In genomic region chr21:26513212-26513611, GRCh38 we compare ENCODE assay signal across 19 cellular contexts. TPM values are rescaled to one million over a fixed set of nuclear protein-coding genes. Genes with fewer than 3 reads are reported as not detected.
DNase-seq lines count a peak whose midpoint lies in the region; ATAC-seq and TF ChIP-seq lines count a peak whose summit lies in the region.
"Had no signal": no experiment of that assay in that cellular context is flagged by ENCODE, and none has a peak within 500 bp of the region (broad histone marks: within the 10 kb centered on the region; RNA-seq: fewer than 3 reads in every experiment).

No MANE protein-coding gene starts in this region.

- H3K4me3 ChIP-seq in GM23338: no peak overlapping the region
- H3K4me3 ChIP-seq in adrenal gland: no peak overlapping the region
- no peak overlapping the region for H3K4me3 ChIP-seq in fibroblast of lung (replicated peaks in 1 of 4; ENCODE audit: control extremely low read depth in 1 of 4, insufficient read depth in 1 of 4, low read depth in 3 of 4, low read length in 4 of 4)
- no peak overlapping the region for H3K4me3 ChIP-seq in skeletal muscle cell (ENCODE audit: low read depth, low read length)
- H3K4me3 ChIP-seq: BLaER1, esophagus muscularis mucosa, stomach had no signal

- no peak overlapping the region for H3K9ac ChIP-seq in fibroblast of lung (ENCODE audit: insufficient read depth, low read length)
- H3K9ac ChIP-seq: BLaER1, SK-N-SH had no signal

- no peak for TF ChIP-seq CTCF in GM23338 (conservative IDR thresholded peaks at IDR 0.05; ENCODE audit: low read depth in 2 of 2)
- TF ChIP-seq CTCF in adrenal gland (IDR thresholded peaks at IDR 0.05): no peak
- no peak for TF ChIP-seq CTCF in fibroblast of lung (conservative IDR thresholded peaks at IDR 0.05 in 1 of 2, IDR thresholded peaks at IDR 0.05 in 1 of 2; ENCODE audit: low read depth in 1 of 2, low read length in 2 of 2)

- ATAC-seq in GM23338 (peak; percentile 22; the same call in 2 of the 3 replicates), GM21381 (IDR thresholded peaks at IDR 0.05; ENCODE audit: unreplicated experiment) (no peak)

- 93 to 96% (median 95%) methylated on average over 1 of the region's 1 CpG for WGBS in adrenal gland, 4 donors

- H3K36me3 ChIP-seq in GM23338 (ENCODE audit: insufficient read depth): no peaks in the 10 kb centered on the region
- no peaks in the 10 kb centered on the region for H3K36me3 ChIP-seq in adrenal gland (replicated peaks in 1 of 2)
- H3K36me3 ChIP-seq in fibroblast of lung (ENCODE audit: control insufficient read depth, insufficient read depth, low read length): no peaks in the 10 kb centered on the region
- H3K36me3 ChIP-seq: BLaER1, esophagus muscularis mucosa, stomach had no signal

- H3K27ac ChIP-seq in GM23338 (ENCODE audit: low read depth) (peak overlapping the region; percentile 30; the same call in 1 of the 2 replicates), adrenal gland (no peak overlapping the region), fibroblast of lung (ENCODE audit: insufficient read depth, low read length) (no peak overlapping the region)
- H3K27ac ChIP-seq: BLaER1, esophagus muscularis mucosa, stomach had no signal

- H2AFZ ChIP-seq in GM23338 (no peak overlapping the region), fibroblast of lung (ENCODE audit: low read length) (no peak overlapping the region)

- H3F3A ChIP-seq in GM23338 (replicated peaks; ENCODE audit: low read depth): no peaks in the 10 kb centered on the region

- no peaks in the 10 kb centered on the region for H3K9me2 ChIP-seq in GM23338 (ENCODE audit: insufficient read depth)
- H3K9me2 ChIP-seq: SK-N-SH had no signal

- H3K4me2 ChIP-seq in GM23338 (0 out of 2 replicates have a peak overlapping the region, but pooled peaks have one; percentile 5), fibroblast of lung (ENCODE audit: extremely low read depth, insufficient read depth, low read length) (no peak overlapping the region)
- H3K4me2 ChIP-seq: BLaER1, SK-N-SH had no signal

- TF ChIP-seq POLR2A in adrenal gland (IDR thresholded peaks at IDR 0.05): no peak

- H3K36me3 Mint-ChIP-seq in GM23338 (ENCODE audit: low read depth): peaks cover 7% of the 10 kb centered on the region; the same call in 2 of the 3 replicates
- H3K36me3 Mint-ChIP-seq: memory B cell had no signal

- H3K4me1 Mint-ChIP-seq in GM23338: peaks cover 17% of the 10 kb centered on the region; the same call in 2 of the 3 replicates
- H3K4me1 Mint-ChIP-seq: memory B cell had no signal

- H3K4me1 ChIP-seq in GM23338 (ENCODE audit: insufficient read depth) (peaks cover 13% of the 10 kb centered on the region), adrenal gland (replicated peaks in 1 of 2) (peaks cover 0 to 3% of the 10 kb centered on the region in 2 donors), fibroblast of lung (ENCODE audit: control insufficient read depth, extremely low read depth, insufficient read depth, low read length) (no peaks in the 10 kb centered on the region)
- H3K4me1 ChIP-seq: BLaER1, esophagus muscularis mucosa had no signal

- H3K9me3 ChIP-seq in adrenal gland (replicated peaks in 1 of 3): no peaks in the 10 kb centered on the region
- no peaks in the 10 kb centered on the region for H3K9me3 ChIP-seq in fibroblast of lung (ENCODE audit: control insufficient read depth, insufficient read depth, low read depth, low read length)
- H3K9me3 ChIP-seq: BLaER1, SK-N-SH had no signal

- H3K9me3 Mint-ChIP-seq in GM23338: peaks cover 3% of the 10 kb centered on the region; the same call in 2 of the 3 replicates
- H3K9me3 Mint-ChIP-seq: neural crest cell had no signal

- H3K79me2 ChIP-seq in GM23338 (replicated peaks; ENCODE audit: insufficient read depth) (no peaks in the 10 kb centered on the region), fibroblast of lung (ENCODE audit: control insufficient read depth, insufficient read depth, low read length) (no peaks in the 10 kb centered on the region)

- H4K20me1 ChIP-seq in GM23338 (replicated peaks; ENCODE audit: insufficient read depth) (no peaks in the 10 kb centered on the region), fibroblast of lung (ENCODE audit: control insufficient read depth, extremely low read depth, insufficient read depth, low read length) (no peaks in the 10 kb centered on the region)
- H4K20me1 ChIP-seq: BLaER1 had no signal

- intact Hi-C loops in adrenal gland (cut with DNase I): no loop called here

- peak overlapping the region; percentile 75 for H3K27ac Mint-ChIP-seq in GM23338
- H3K27ac Mint-ChIP-seq: memory B cell had no signal

- no peak overlapping the region for H3K4me3 Mint-ChIP-seq in GM23338
- H3K4me3 Mint-ChIP-seq: memory B cell, neural crest cell had no signal

- H3K27me3 ChIP-seq in GM23338 (ENCODE audit: insufficient read depth): no peaks in the 10 kb centered on the region
- H3K27me3 ChIP-seq in adrenal gland: no peaks in the 10 kb centered on the region
- H3K27me3 ChIP-seq in fibroblast of lung (ENCODE audit: control insufficient read depth, insufficient read depth, low read length): no peaks in the 10 kb centered on the region
- H3K27me3 ChIP-seq: BLaER1, esophagus muscularis mucosa, stomach had no signal

- DNase-seq in GM23338 (ENCODE audit: low spot score): no peak
- peak in 6 of 7 donors; percentile 35 to 67 (median 46) for DNase-seq in adrenal gland
- peak; percentile 53 to 77 for DNase-seq in fibroblast of lung (ENCODE audit: low read depth in 2 of 2)
- peak; percentile 28 for DNase-seq in skeletal muscle cell (ENCODE audit: low read depth)
- DNase-seq in cerebellar nuclear complex (lab: John Stamatoyannopoulos, UW): no peak
- DNase-seq in NCI-H2029 treated with DMSO at 0.1 percent for 48 hours (lab: John Stamatoyannopoulos, UW): no peak
- DNase-seq in NCI-H524 treated with DMSO at 0.1 percent for 48 hours (lab: John Stamatoyannopoulos, UW): no peak
- DNase-seq: cortex of kidney, DMS 273 treated with DMSO at 0.1 percent for 48 hours, NCI-H187 treated with DMSO at 0.1 percent for 48 hours, NCI-H524, SK-N-SH, stomach had no signal

- no peaks in the 10 kb centered on the region for H3K27me3 Mint-ChIP-seq in GM23338 (ENCODE audit: insufficient read depth, low read depth, poor library complexity)
- H3K27me3 Mint-ChIP-seq: memory B cell had no signal

TF ChIP-seq in GM23338, 12 proteins besides CTCF, POLR2A, EP300 and RAD21:
- no peak for TF ChIP-seq EZH2phosphoT487 (IDR thresholded peaks at IDR 0.05; ENCODE audit: unreplicated experiment)

RNA-seq across cellular contexts. Expression of gene CYYR1, which starts 59.9 kb away (rescaled TPM):
- 23.8 and 25.6 TPM in 2 replicates for total RNA-seq in GM23338 (2014; rRNA removed; shearing (Covaris generic))
- polyA plus RNA-seq in GM23338 (2016; fragmentation: Nextera tagmentation; extraction: Ambion mirVana) (25.1 and 25.4 TPM in 2 replicates), adrenal gland (100 to 1,000 TPM in 1 of 3 donors, 10 to 100 TPM in 2; 36.7 to 106 (median 43.9) TPM), fibroblast of lung (0.09 TPM in 1 of 2 replicates, not detected in the other)
- total RNA-seq in adrenal gland (100 to 1,000 TPM in 1 of 8 donors, 10 to 100 TPM in 7; 30.4 to 114 (median 62.1) TPM), fibroblast of lung (0.17 and 0.26 TPM in 2 replicates)
- not detected in 2 replicates for polyA plus RNA-seq in fibroblast of lung (2012)
- polyA minus RNA-seq in fibroblast of lung (ENCODE audit: low replicate concordance): not detected in 2 replicates
- total RNA-seq: OCI-LY7 had no signal
- polyA plus RNA-seq: SK-N-SH had no signal

Comparison
In these comparisons a context has a peak if more than half of its experiments do, and no peak if none do; other contexts are left out.
1. DNase-seq: peak in adrenal gland (6 of 7), fibroblast of lung (2 of 2) and skeletal muscle cell (single experiment); none in GM23338 (single experiment), cerebellar nuclear complex (0 of 2), NCI-H2029 treated with DMSO at 0.1 percent for 48 hours (single experiment) and NCI-H524 treated with DMSO at 0.1 percent for 48 hours (single experiment).
2. RNA of gene CYYR1, which starts 59.9 kb away (total RNA-seq): 30.4 to 114 TPM in adrenal gland and 23.8 to 25.6 TPM in GM23338; 0.17 to 0.26 TPM in fibroblast of lung; every median in the first group is over 10 times any median in the second.